Comparison of ENCODE assay signal across 17 cellular contexts in genomic region chr9:126198854-126199253, GRCh38.
DNase-seq lines count a peak whose midpoint lies in the region; ATAC-seq, FAIRE-seq and TF ChIP-seq lines count a peak whose summit lies in the region.
"Had no signal": no experiment of that assay in that cellular context is flagged by ENCODE, and none has a peak within 500 bp of the region (broad histone marks: within the 10 kb centered on the region; RNA-seq: fewer than 3 reads in every experiment).

No MANE protein-coding gene starts in this region.

- no peaks in the 10 kb centered on the region for H3K36me3 ChIP-seq in GM12878 (ENCODE audit: control insufficient read depth in 2 of 2, insufficient read depth in 2 of 2, low read length in 1 of 2)

- H3K27ac ChIP-seq in GM12878 (ENCODE audit: control insufficient read depth, insufficient read depth), result no peak overlapping the region
- H3K27ac ChIP-seq: GM23248 had no signal

- SMC1A ChIA-PET in GM12878 (lab: Charles Lee; ENCODE audit: uncharacterized antibody, unreplicated experiment), result no interaction called here

- in situ Hi-C loops in GM12878 (cut with MboI), result no loop called here

- FAIRE-seq in GM12891 (lab: Jason Lieb, UNC) (no peak), GM12878 (lab: Jason Lieb, UNC) (no peak)
- FAIRE-seq: GM12892, H1 had no signal

- POLR2A ChIA-PET in GM12878 (lab: Charles Lee), result no interaction called here

- no peak overlapping the region for H3K9ac ChIP-seq in GM12878 (ENCODE audit: control insufficient read depth, insufficient read depth, low read length)
- H3K9ac ChIP-seq: GM23248 had no signal

- H3K9me3 ChIP-seq in GM12878 (replicated peaks; ENCODE audit: control insufficient read depth, insufficient read depth, low read length), result no peaks in the 10 kb centered on the region; the same call in 2 of the 3 replicates

- no peak overlapping the region for H3K4me3 ChIP-seq in GM12878
- H3K4me3 ChIP-seq: GM23248 had no signal

- WGBS in GM12878 (ENCODE audit: insufficient coverage, insufficient replicate concordance, low lambda C conversion rate, missing lambda C conversion rate), result 30% methylated on average over 4 of the region's 4 CpGs

- H3K4me2 ChIP-seq in GM12878 (ENCODE audit: control insufficient read depth, insufficient read depth), result no peak overlapping the region

- ATAC-seq in GM12878 (no peak), HG02571 (IDR thresholded peaks at IDR 0.05; ENCODE audit: unreplicated experiment) (no peak)

- no peaks in the 10 kb centered on the region for H3K79me2 ChIP-seq in GM12878 (ENCODE audit: control insufficient read depth, insufficient read depth, low read length)

- no peaks in the 10 kb centered on the region for H4K20me1 ChIP-seq in GM12878 (ENCODE audit: control insufficient read depth, insufficient read depth)

- H3K27me3 ChIP-seq in GM12878 (replicated peaks in 1 of 2; ENCODE audit: control insufficient read depth in 2 of 2, insufficient read depth in 2 of 2, low read length in 1 of 2), result no peaks in the 10 kb centered on the region; a peak in 1 of 4 replicates

- no peak overlapping the region for H2AFZ ChIP-seq in GM12878 (ENCODE audit: control insufficient read depth, low read depth, low read length)
- H2AFZ ChIP-seq: GM23248 had no signal

- no peak for TF ChIP-seq RAD21 in GM12878 (IDR thresholded peaks at IDR 0.05; ENCODE audit: insufficient read depth, low read depth, low read length)

- CTCF ChIA-PET in GM12878 (lab: Yijun Ruan, JAX), result no interaction called here

- BruUV-seq in GM12878 (replicated peaks; lab: Mats Ljungman, UMichigan), result no TSS peak

- TF ChIP-seq POLR2A in GM12891 (IDR thresholded peaks at IDR 0.05; ENCODE audit: low read depth, low read length), result no peak
- no peak for TF ChIP-seq POLR2A in GM12878 (IDR thresholded peaks at IDR 0.05; ENCODE audit: low read depth, low read length)

- TF ChIP-seq EP300 in GM12878 (IDR thresholded peaks at IDR 0.05; ENCODE audit: borderline replicate concordance in 1 of 2, control insufficient read depth in 1 of 2, low read depth in 2 of 2, low read length in 2 of 2), result no peak

- TF ChIP-seq CTCF in GM12878 (IDR thresholded peaks at IDR 0.05 in 2 of 3, conservative IDR thresholded peaks at IDR 0.05 in 1 of 3; ENCODE audit: control insufficient read depth in 2 of 3, extremely low read depth in 1 of 3, insufficient read depth in 1 of 3, low read depth in 3 of 3, low read length in 3 of 3), result no peak

- RAD21 ChIA-PET in GM12878 (lab: Charles Lee; ENCODE audit: unreplicated experiment), result no interaction called here

- intact Hi-C loops in GM12878 (cut with micrococcal nuclease; ENCODE audit: unreplicated experiment), result no loop called here

- H3K4me1 ChIP-seq in GM12878 (ENCODE audit: control insufficient read depth, insufficient read depth, low read length), result no peaks in the 10 kb centered on the region
- H3K4me1 ChIP-seq: Caco-2 had no signal

- DNase-seq in GM12891 (ENCODE audit: insufficient read length, low spot score) (no peak), OCI-M1 (lab: John Stamatoyannopoulos, UW) (peak; percentile 22), GM12878 (ENCODE audit: low read depth, low spot score) (no peak), ureter (ENCODE audit: low spot score) (no peak), NCI-H510A treated with DMSO at 0.1 percent for 48 hours (lab: John Stamatoyannopoulos, UW) (no peak)
- DNase-seq: C1 segment of cervical spinal cord; Caco-2; CD4-positive, alpha-beta memory T cell; DMS79; EL; GDM1; GM23248; H7; HCEC 1CT had no signal

TF ChIP-seq in GM12891, 5 proteins besides CTCF, POLR2A, EP300 and RAD21:
- TF ChIP-seq PAX5 (IDR thresholded peaks at IDR 0.05; ENCODE audit: insufficient read depth, low read length, severe bottlenecking) (no peak), POU2F2 (IDR thresholded peaks at IDR 0.05; ENCODE audit: low read depth, low read length) (no peak), SPI1 (IDR thresholded peaks at IDR 0.05; ENCODE audit: low read depth, low read length) (0 out of 2 replicates have a peak, but pooled peaks have one; percentile 22)

TF ChIP-seq in GM12878, 131 proteins besides CTCF, POLR2A, EP300 and RAD21:
- TF ChIP-seq SMC3 (IDR thresholded peaks at IDR 0.05; ENCODE audit: borderline replicate concordance, low read length), result no peak
- peak; percentile 28; the same call in 1 of the 2 replicates for TF ChIP-seq SPI1 (IDR thresholded peaks at IDR 0.05; ENCODE audit: borderline replicate concordance, insufficient read depth, low read depth, low read length)
